Comparison of ENCODE assay signal across 1 cellular context in genomic region chr1:201540846-201541735, GRCh38.
TF ChIP-seq lines count a peak whose summit lies in the region.

No MANE protein-coding gene starts in this region.

TF ChIP-seq in GM12878, 131 proteins besides CTCF, POLR2A, EP300 and RAD21:
- TF ChIP-seq ETV6 (conservative IDR thresholded peaks at IDR 0.05 in 1 of 2, IDR thresholded peaks at IDR 0.05 in 1 of 2; ENCODE audit: borderline replicate concordance in 1 of 2, low read depth in 1 of 2): no peak
- TF ChIP-seq MEF2B (IDR thresholded peaks at IDR 0.05; ENCODE audit: partially characterized antibody, poor library complexity, severe bottlenecking): peak; percentile 28
